In genomic region chrX:43581888-43582539, GRCh38 we compare ENCODE assay signal across 14 cellular contexts.
"Had no signal": no experiment of that assay in that cellular context is flagged by ENCODE, and none has a peak within 500 bp of the region (broad histone marks: within the 10 kb centered on the region; RNA-seq: fewer than 3 reads in every experiment).

No MANE protein-coding gene starts in this region.

- H3K4me1 ChIP-seq: heart left ventricle, sigmoid colon, thyroid gland, vagina had no signal

- H3K4me3 ChIP-seq: heart left ventricle, sigmoid colon, thyroid gland, vagina had no signal

- H3K27ac ChIP-seq: heart left ventricle, thyroid gland, vagina had no signal

- H3K36me3 ChIP-seq: heart left ventricle, sigmoid colon, thyroid gland, vagina had no signal

- H3K27me3 ChIP-seq: sigmoid colon, thyroid gland, vagina had no signal

- H3K9me3 ChIP-seq: heart left ventricle, sigmoid colon, thyroid gland, vagina had no signal

- DNase-seq: activated CD4-positive, alpha-beta memory T cell treated with anti-CD3 and anti-CD28 coated beads for 36 hours; activated CD4-positive, alpha-beta T cell treated with anti-CD3 and anti-CD28 coated beads for 36 hours; activated T-cell treated with anti-CD3 and anti-CD28 coated beads, Interleukin-2, amount 50 U/mL, for 24 hours; endodermal cell; foreskin melanocyte; heart left ventricle; left cardiac atrium; sigmoid colon; stimulated activated CD4-positive, alpha-beta T cell treated with anti-CD3 and anti-CD28 coated beads, Interleukin-1b, Interleukin-23, amount 100 ng/mL, for 48 hours; stimulated activated naive CD8-positive, alpha-beta T cell treated with anti-CD3 and anti-CD28 coated beads, Interleukin-15, amount 100 ng/mL, for 72 hours; T-helper 17 cell; thyroid gland had no signal

- ATAC-seq: activated CD4-positive, alpha-beta T cell treated with anti-CD3 and anti-CD28 coated beads for 36 hours; activated naive CD4-positive, alpha-beta T cell treated with anti-CD3 and anti-CD28 coated beads, Interleukin-2, amount 50 U/mL, for 72 hours; heart left ventricle; left cardiac atrium; stimulated activated naive CD8-positive, alpha-beta T cell treated with anti-CD3 and anti-CD28 coated beads, Interleukin-15, amount 100 ng/mL, for 72 hours; T-helper 17 cell had no signal
